ENCODE assay signal across 20 cellular contexts in genomic region chr1:56151402-56151801, GRCh38.
DNase-seq lines count a peak whose midpoint lies in the region; ATAC-seq, FAIRE-seq and TF ChIP-seq lines count a peak whose summit lies in the region.
"Had no signal": no experiment of that assay in that cellular context is flagged by ENCODE, and none has a peak within 500 bp of the region (broad histone marks: within the 10 kb centered on the region; RNA-seq: fewer than 3 reads in every experiment).

No MANE protein-coding gene starts in this region.

- no peak overlapping the region for H2BK120ac ChIP-seq in IMR-90 (ENCODE audit: low read depth, low read length)

- TF ChIP-seq CTCF in IMR-90 (conservative IDR thresholded peaks at IDR 0.05; ENCODE audit: low read depth, low read length) = no peak
- no peak for TF ChIP-seq CTCF in K562 (IDR thresholded peaks at IDR 0.05 in 2 of 3, conservative IDR thresholded peaks at IDR 0.05 in 1 of 3; ENCODE audit: insufficient read depth in 2 of 3, low read depth in 1 of 3, low read length in 3 of 3)
- TF ChIP-seq CTCF in HepG2 (CRISPR knock-in tag; IDR thresholded peaks at IDR 0.05) = no peak
- TF ChIP-seq CTCF in nephron (IDR thresholded peaks at IDR 0.05; ENCODE audit: unreplicated experiment in 3 of 3) = no peak

- CTCF ChIA-PET in IMR-90 (lab: Yijun Ruan, JAX) (no interaction called here), K562 (lab: Yijun Ruan, JAX; ENCODE audit: low intra/inter-chr PET ratio) (no interaction called here), HepG2 (lab: Yijun Ruan, JAX; ENCODE audit: low intra/inter-chr PET ratio, low total read pairs) (no interaction called here)

- no peak overlapping the region for H2AK9ac ChIP-seq in IMR-90 (replicated peaks; ENCODE audit: low read depth, low read length, poor library complexity)

- H2AFZ ChIP-seq in IMR-90 (replicated peaks; ENCODE audit: low read length, poor library complexity) (no peak overlapping the region), K562 (ENCODE audit: low read depth, low read length) (no peak overlapping the region), HepG2 (ENCODE audit: low read length) (no peak overlapping the region), Karpas-422 (ENCODE audit: low read length) (no peak overlapping the region)
- H2AFZ ChIP-seq: GM23338 had no signal

- 100% methylated on average over 1 of the region's 2 CpGs; no CpG with 5 or more reads in 1 of the 2 experiments for WGBS in IMR-90 (ENCODE audit: extremely low coverage in 2 of 2, insufficient read length in 1 of 2), 2 experiments
- 5% methylated on average over 2 of the region's 2 CpGs for WGBS in K562 (ENCODE audit: insufficient coverage, low coverage, missing lambda C conversion rate)
- 48% methylated on average over 2 of the region's 2 CpGs for WGBS in HepG2 (ENCODE audit: low lambda C conversion rate)

- TF ChIP-seq POLR2A in IMR-90 (IDR thresholded peaks at IDR 0.05; ENCODE audit: low read depth, low read length) = no peak
- TF ChIP-seq POLR2A in K562 (conservative IDR thresholded peaks at IDR 0.05) = no peak
- no peak for TF ChIP-seq POLR2A in HepG2 (IDR thresholded peaks at IDR 0.05; ENCODE audit: insufficient read depth in 1 of 2, low read depth in 2 of 2, low read length in 2 of 2)

- H3K4me1 Mint-ChIP-seq in nephron = peaks cover 43% of the 10 kb centered on the region
- H3K4me1 Mint-ChIP-seq: CD14-positive monocyte; CD4-positive, alpha-beta memory T cell; GM23338 had no signal

- in situ Hi-C loops in IMR-90 (cut with MboI; ENCODE audit: low sequenced_read_pairs) = no loop called here
- in situ Hi-C loops in K562 (cut with MboI) = no loop called here
- in situ Hi-C loops in HepG2 (cut with HindIII; ENCODE audit: extremely low pct_ligation_motif_present, low pct_unique_long_range_greater_than_20kb) = no loop called here

- no peaks in the 10 kb centered on the region for H3K36me3 ChIP-seq in IMR-90 (ENCODE audit: control insufficient read depth, insufficient read depth, low read length)
- no peaks in the 10 kb centered on the region for H3K36me3 ChIP-seq in K562 (ENCODE audit: control insufficient read depth, insufficient read depth, low read length)
- H3K36me3 ChIP-seq in HepG2 (replicated peaks in 1 of 2; ENCODE audit: control insufficient read depth in 1 of 2, insufficient read depth in 2 of 2, low read length in 2 of 2) = no peaks in the 10 kb centered on the region
- H3K36me3 ChIP-seq in Karpas-422 (ENCODE audit: insufficient read depth, low read length) = no peaks in the 10 kb centered on the region
- H3K36me3 ChIP-seq: BLaER1 had no signal

- H3K9me3 Mint-ChIP-seq in nephron = no peaks in the 10 kb centered on the region
- H3K9me3 Mint-ChIP-seq: GM23338 had no signal

- H3K4ac ChIP-seq in IMR-90 (ENCODE audit: low read depth, low read length) = no peak overlapping the region

- no peak overlapping the region for H2BK5ac ChIP-seq in IMR-90 (ENCODE audit: low read depth, low read length, poor library complexity, severe bottlenecking)

- no peaks in the 10 kb centered on the region for H3K27me3 Mint-ChIP-seq in nephron (ENCODE audit: low read depth)
- H3K27me3 Mint-ChIP-seq: CD4-positive, alpha-beta memory T cell had no signal

- intact Hi-C loops in IMR-90 (cut with micrococcal nuclease) (no loop called here), K562 (cut with micrococcal nuclease) (no loop called here), HepG2 (cut with micrococcal nuclease; ENCODE audit: unreplicated experiment) (no loop called here)

- no peak overlapping the region for H3K23ac ChIP-seq in IMR-90 (ENCODE audit: low read depth, low read length)

- H3K9me1 ChIP-seq in IMR-90 (ENCODE audit: insufficient read depth, low read length) (no peaks in the 10 kb centered on the region), K562 (ENCODE audit: control insufficient read depth, insufficient read depth, low read length) (no peaks in the 10 kb centered on the region)

- no peak overlapping the region for H2BK20ac ChIP-seq in IMR-90 (ENCODE audit: low read depth, low read length)

- no peak overlapping the region for H3K14ac ChIP-seq in IMR-90 (replicated peaks; ENCODE audit: low read depth, low read length)

- H4K20me1 ChIP-seq in IMR-90 (ENCODE audit: insufficient read depth, low read length) (no peaks in the 10 kb centered on the region), K562 (replicated peaks; ENCODE audit: control insufficient read depth, insufficient read depth, low read length) (no peaks in the 10 kb centered on the region), HepG2 (ENCODE audit: insufficient read depth, low read length) (no peaks in the 10 kb centered on the region), Karpas-422 (ENCODE audit: insufficient read depth, low read depth, low read length) (no peaks in the 10 kb centered on the region)
- H4K20me1 ChIP-seq: BLaER1 had no signal

- dilution Hi-C loops in IMR-90 (cut with HindIII; ENCODE audit: low sequenced_read_pairs, unreplicated experiment) = no loop called here

- FAIRE-seq in K562 (lab: Jason Lieb, UNC) = no peak
- no peak for FAIRE-seq in HepG2 (lab: Jason Lieb, UNC)
- FAIRE-seq: GM12892, GM18507, HTR-8/SVneo had no signal

- H3K27ac Mint-ChIP-seq in nephron = peak overlapping the region in 2 of 3 experiments; percentile 13 to 73
- H3K27ac Mint-ChIP-seq: CD4-positive, alpha-beta memory T cell; GM23338; HFFc6 had no signal

- no peak overlapping the region for H3K56ac ChIP-seq in IMR-90 (ENCODE audit: extremely low read depth, insufficient read depth, low read length)

- no peak overlapping the region for H2BK15ac ChIP-seq in IMR-90 (ENCODE audit: low read depth, low read length)

- H3K9me3 ChIP-seq in IMR-90 (ENCODE audit: control insufficient read depth, insufficient read depth, low read length) = no peaks in the 10 kb centered on the region
- 0 out of 2 replicates have a peak, but pooled peaks cover 2% of the 10 kb centered on the region for H3K9me3 ChIP-seq in K562 (replicated peaks; ENCODE audit: control insufficient read depth, insufficient read depth, low read depth, low read length)
- no peaks in the 10 kb centered on the region for H3K9me3 ChIP-seq in HepG2 (ENCODE audit: low read length)
- H3K9me3 ChIP-seq in Karpas-422 (ENCODE audit: low read length) = no peaks in the 10 kb centered on the region
- H3K9me3 ChIP-seq: BLaER1 had no signal

- ATAC-seq in IMR-90 (ENCODE audit: low read depth) (no peak), K562 (no peak), HepG2 (no peak), GM18858 (IDR thresholded peaks at IDR 0.05; ENCODE audit: unreplicated experiment) (no peak)
- ATAC-seq: GM23338, HCT116 had no signal

- H3K79me2 ChIP-seq in K562 (ENCODE audit: control insufficient read depth, insufficient read depth, low read length) = no peaks in the 10 kb centered on the region
- H3K79me2 ChIP-seq in HepG2 (ENCODE audit: insufficient read depth, low read length) = no peaks in the 10 kb centered on the region
- H3K79me2 ChIP-seq in Karpas-422 (ENCODE audit: low read length) = no peaks in the 10 kb centered on the region

- no peak overlapping the region for H3K4me3 Mint-ChIP-seq in nephron
- H3K4me3 Mint-ChIP-seq: CD14-positive monocyte; CD4-positive, alpha-beta memory T cell; GM23338; HFFc6 had no signal

- no peak for TF ChIP-seq RAD21 in IMR-90 (IDR thresholded peaks at IDR 0.05; ENCODE audit: low read length)
- TF ChIP-seq RAD21 in K562 (CRISPR knock-in tag; conservative IDR thresholded peaks at IDR 0.05 in 1 of 2, IDR thresholded peaks at IDR 0.05 in 1 of 2) = no peak
- TF ChIP-seq RAD21 in HepG2 (CRISPR knock-in tag; IDR thresholded peaks at IDR 0.05) = no peak

- DNase-seq in IMR-90 = no peak
- DNase-seq in K562 (ENCODE audit: extremely low read depth in 1 of 4, low spot score in 3 of 4) = no peak
- no peak for DNase-seq in HepG2 (ENCODE audit: low spot score)
- DNase-seq in Karpas-422 = no peak
- no peak for DNase-seq in stimulated activated CD8-positive, alpha-beta memory T cell treated with anti-CD3 and anti-CD28 coated beads, Interleukin-4, amount 100 ng/mL, for 48 hours
- DNase-seq: CD4-positive, alpha-beta memory T cell; DMS153; DMS79; GDM1; H7; HFFc6 had no signal

- H3K27me3 ChIP-seq in IMR-90 (ENCODE audit: control insufficient read depth, insufficient read depth, low read length) (no peaks in the 10 kb centered on the region), K562 (ENCODE audit: control insufficient read depth in 2 of 2, insufficient read depth in 2 of 2, low read length in 2 of 2) (no peaks in the 10 kb centered on the region), HepG2 (ENCODE audit: control insufficient read depth in 1 of 2, insufficient read depth in 2 of 2, low read length in 2 of 2) (no peaks in the 10 kb centered on the region), Karpas-422 (ENCODE audit: low read length) (no peaks in the 10 kb centered on the region)
- H3K27me3 ChIP-seq: BLaER1 had no signal

- no peaks in the 10 kb centered on the region for H3K79me1 ChIP-seq in IMR-90 (ENCODE audit: low read depth in 1 of 2, low read length in 2 of 2)

- no peak overlapping the region for H4K5ac ChIP-seq in IMR-90 (ENCODE audit: low read depth, low read length)

- TF ChIP-seq EP300 in K562 (IDR thresholded peaks at IDR 0.05; ENCODE audit: low read length) (no peak), HepG2 (IDR thresholded peaks at IDR 0.05; ENCODE audit: low read depth in 2 of 2, low read length in 2 of 2) (no peak), HepG2 (CRISPR knock-in tag; IDR thresholded peaks at IDR 0.05; ENCODE audit: borderline replicate concordance) (no peak)

- H3K9me2 ChIP-seq in Karpas-422 (replicated peaks; ENCODE audit: insufficient read depth, low read length) = no peaks in the 10 kb centered on the region

- H3K4me1 ChIP-seq in IMR-90 (ENCODE audit: control insufficient read depth, insufficient read depth, low read length) (no peaks in the 10 kb centered on the region; the same call in 1 of the 2 replicates), K562 (replicated peaks in 1 of 2; ENCODE audit: control insufficient read depth in 2 of 2, insufficient read depth in 2 of 2, low read length in 2 of 2) (no peaks in the 10 kb centered on the region), HepG2 (ENCODE audit: insufficient read depth, low read length) (no peaks in the 10 kb centered on the region), Karpas-422 (ENCODE audit: low read length) (no peaks in the 10 kb centered on the region)
- H3K4me1 ChIP-seq: BLaER1 had no signal

- no peak overlapping the region for H3K27ac ChIP-seq in IMR-90 (ENCODE audit: insufficient read depth, low read length)
- no peak overlapping the region for H3K27ac ChIP-seq in K562 (ENCODE audit: extremely low read depth, low read depth, low read length)
- H3K27ac ChIP-seq in HepG2 (ENCODE audit: extremely low read length, insufficient read depth, low read length) = no peak overlapping the region
- no peak overlapping the region for H3K27ac ChIP-seq in Karpas-422 (ENCODE audit: low read length)
- H3K27ac ChIP-seq: BLaER1 had no signal

- H3K4me3 ChIP-seq in IMR-90 (ENCODE audit: insufficient read depth, low read depth, low read length) (no peak overlapping the region), K562 (no peak overlapping the region), HepG2 (replicated peaks in 1 of 3; ENCODE audit: insufficient read depth in 1 of 3, low read depth in 2 of 3, low read length in 3 of 3) (no peak overlapping the region), Karpas-422 (ENCODE audit: low read length) (no peak overlapping the region)
- H3K4me3 ChIP-seq: BLaER1, GM23338 had no signal

- no peak overlapping the region for H3K4me2 ChIP-seq in IMR-90 (ENCODE audit: low read depth, low read length)
- no peak overlapping the region for H3K4me2 ChIP-seq in K562 (ENCODE audit: insufficient read depth, low read length)
- no peak overlapping the region for H3K4me2 ChIP-seq in HepG2 (ENCODE audit: low read depth, low read length)
- no peak overlapping the region for H3K4me2 ChIP-seq in Karpas-422 (ENCODE audit: low read depth, low read length, poor library complexity, severe bottlenecking)
- H3K4me2 ChIP-seq: BLaER1, GM23338 had no signal

- no peak overlapping the region for H4K91ac ChIP-seq in IMR-90 (ENCODE audit: insufficient read depth, low read depth, low read length)

- H2AK5ac ChIP-seq in IMR-90 (ENCODE audit: low read depth, low read length) = no peak overlapping the region

- no TSS peak for BruUV-seq in IMR-90 (replicated peaks; lab: Mats Ljungman, UMichigan)
- no TSS peak for BruUV-seq in K562 (replicated peaks; lab: Mats Ljungman, UMichigan)
- no TSS peak for BruUV-seq in HepG2 (replicated peaks; lab: Mats Ljungman, UMichigan)

- H3K9ac ChIP-seq in IMR-90 (ENCODE audit: low read depth, low read length) (no peak overlapping the region), K562 (ENCODE audit: insufficient read depth in 1 of 2, low read depth in 2 of 2, low read length in 2 of 2) (no peak overlapping the region), HepG2 (ENCODE audit: insufficient read depth, low read depth, low read length) (no peak overlapping the region), Karpas-422 (ENCODE audit: low read length) (no peak overlapping the region)
- H3K9ac ChIP-seq: BLaER1 had no signal

- no peak overlapping the region for H3K18ac ChIP-seq in IMR-90 (ENCODE audit: low read depth, low read length)

- POLR2A ChIA-PET in IMR-90 (lab: Charles Lee; ENCODE audit: unreplicated experiment) (no interaction called here), K562 (lab: Yijun Ruan, JAX) (no interaction called here), HepG2 (lab: Yijun Ruan, JAX) (no interaction called here)

- H4K8ac ChIP-seq in IMR-90 (ENCODE audit: low read depth in 2 of 2, low read length in 2 of 2) = no peak overlapping the region

- no peaks in the 10 kb centered on the region for H3K36me3 Mint-ChIP-seq in nephron (ENCODE audit: low read depth)
- H3K36me3 Mint-ChIP-seq: CD14-positive monocyte; CD4-positive, alpha-beta memory T cell had no signal
